In the genomic region with DNA sequence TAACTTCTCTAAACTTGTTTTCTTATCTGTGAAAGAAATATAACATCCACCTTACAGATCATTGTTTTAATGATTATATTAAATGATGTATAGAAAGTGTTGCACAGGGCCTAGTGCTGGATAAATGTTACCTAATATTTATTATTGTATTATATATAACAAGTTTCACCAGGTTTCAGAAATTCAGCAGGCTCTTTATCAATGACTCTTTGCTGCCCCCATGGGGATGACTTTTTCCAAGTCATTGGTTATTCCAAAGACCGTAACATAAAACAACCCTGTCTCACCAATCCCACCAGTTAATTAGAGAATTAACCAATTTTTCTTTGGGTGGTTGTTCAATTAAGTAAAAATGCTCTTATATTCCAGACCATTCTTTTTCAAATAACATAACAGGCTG, we compare ENCODE assay signal across 8 cellular contexts. TPM values are rescaled to one million over a fixed set of nuclear protein-coding genes. Genes with fewer than 3 reads are reported as not detected.
A peak's percentile ranks its signal among the peaks of the same experiment; 100 is the strongest.
DNase-seq lines count a peak whose midpoint lies in the region; TF ChIP-seq lines count a peak whose summit lies in the region.

No MANE protein-coding gene starts in this region.

- H3K23ac ChIP-seq in mesenchymal stem cell (ENCODE audit: low read length in 2 of 2), result no peak overlapping the region

- TF ChIP-seq POLR2A in Peyer's patch (IDR thresholded peaks at IDR 0.05), result no peak

- no peak overlapping the region for H3K27ac ChIP-seq in Peyer's patch
- no peak overlapping the region for H3K27ac ChIP-seq in mesenchymal stem cell (ENCODE audit: low read length, poor library complexity, severe bottlenecking)

- no peaks in the 10 kb centered on the region for H3K9me3 ChIP-seq in Peyer's patch
- no peaks in the 10 kb centered on the region for H3K9me3 ChIP-seq in mesenchymal stem cell (ENCODE audit: control insufficient read depth, low read length)

- H3K79me1 ChIP-seq in mesenchymal stem cell (replicated peaks; ENCODE audit: low read length, poor library complexity, severe bottlenecking), result peaks cover 29% of the 10 kb centered on the region

- intact Hi-C loops in posterior vena cava (cut with DNase I), result no loop called here

- no peak overlapping the region for H2BK15ac ChIP-seq in mesenchymal stem cell (ENCODE audit: low read depth, poor library complexity, severe bottlenecking)

- H3K27me3 ChIP-seq in H7 (ENCODE audit: control insufficient read depth, insufficient read depth, low read length) (no peaks in the 10 kb centered on the region), Peyer's patch (no peaks in the 10 kb centered on the region), mesenchymal stem cell (ENCODE audit: control insufficient read depth in 1 of 2, insufficient read depth in 1 of 2, low read length in 2 of 2) (no peaks in the 10 kb centered on the region)

- H3K4me3 ChIP-seq in H7 (ENCODE audit: insufficient read depth, low read depth, low read length), result no peak overlapping the region
- H3K4me3 ChIP-seq in Peyer's patch, result no peak overlapping the region
- H3K4me3 ChIP-seq in choroid plexus epithelial cell (ENCODE audit: low read depth, low read length), result no peak overlapping the region
- no peak overlapping the region for H3K4me3 ChIP-seq in mesenchymal stem cell (ENCODE audit: insufficient read depth in 1 of 2, low read depth in 1 of 2, low read length in 2 of 2)

- H3K36me3 ChIP-seq in H7 (replicated peaks; ENCODE audit: control insufficient read depth, insufficient read depth, low read length), result no peaks in the 10 kb centered on the region
- no peaks in the 10 kb centered on the region for H3K36me3 ChIP-seq in Peyer's patch
- H3K36me3 ChIP-seq in mesenchymal stem cell (ENCODE audit: control insufficient read depth in 1 of 2, insufficient read depth in 2 of 2, low read depth in 1 of 2, low read length in 2 of 2), result peaks cover 0 to 1% of the 10 kb centered on the region in 2 experiments

- no peak overlapping the region for H2BK120ac ChIP-seq in mesenchymal stem cell (ENCODE audit: low read depth, low read length)

- WGBS in mesenchymal stem cell, result no CpG with 5 or more reads among the region's 1 CpG

- H3K9ac ChIP-seq in mesenchymal stem cell (ENCODE audit: low read length), result no peak overlapping the region

- H3K4me1 ChIP-seq in Peyer's patch (no peaks in the 10 kb centered on the region), mesenchymal stem cell (ENCODE audit: control insufficient read depth, insufficient read depth, low read depth, low read length) (no peaks in the 10 kb centered on the region)

- no peak overlapping the region for H3K14ac ChIP-seq in mesenchymal stem cell (ENCODE audit: low read length in 2 of 2)

- H2BK12ac ChIP-seq in mesenchymal stem cell (ENCODE audit: low read length in 2 of 2), result no peak overlapping the region

- DNase-seq in COLO668 (lab: John Stamatoyannopoulos, UW; ENCODE audit: unreplicated experiment) (peak; percentile 19), H7 (peak; percentile 70), Peyer's patch (peak in 2 of 3 donors; percentile 44 to 68), choroid plexus epithelial cell (ENCODE audit: low read depth) (peak; percentile 79), mesenchymal stem cell (peak; percentile 70), HK-2 (ENCODE audit: unreplicated experiment) (no peak), H4 (ENCODE audit: low spot score) (no peak), posterior vena cava (ENCODE audit: low spot score) (no peak)

- no peak overlapping the region for H2AFZ ChIP-seq in mesenchymal stem cell (ENCODE audit: low read depth, low read length)

- H2BK5ac ChIP-seq in mesenchymal stem cell (ENCODE audit: low read depth, low read length, poor library complexity, severe bottlenecking), result no peak overlapping the region

- H2AK5ac ChIP-seq in mesenchymal stem cell (ENCODE audit: low read length, severe bottlenecking), result no peak overlapping the region

- H3K18ac ChIP-seq in mesenchymal stem cell (ENCODE audit: low read depth in 1 of 2, low read length in 2 of 2), result no peak overlapping the region

- H4K8ac ChIP-seq in mesenchymal stem cell (ENCODE audit: low read length), result no peak overlapping the region

- H3K4ac ChIP-seq in mesenchymal stem cell (ENCODE audit: low read depth in 1 of 2, low read length in 2 of 2), result no peak overlapping the region

- H3K4me2 ChIP-seq in mesenchymal stem cell (ENCODE audit: low read length, poor library complexity, severe bottlenecking), result no peak overlapping the region

- TF ChIP-seq CTCF in Peyer's patch (IDR thresholded peaks at IDR 0.05) (peak in 4 of 6 experiments; percentile 45 to 60 (median 55)), choroid plexus epithelial cell (conservative IDR thresholded peaks at IDR 0.05; ENCODE audit: low read depth, low read length) (peak; percentile 64)

- H4K91ac ChIP-seq in mesenchymal stem cell (ENCODE audit: low read length), result no peak overlapping the region

RNA-seq across cellular contexts. Expression of gene DEDD, which starts 7.3 kb away (rescaled TPM):
- total RNA-seq in H7 (2014; rRNA removed; shearing (Covaris generic)), result 52.8 and 63.6 TPM in 2 replicates
- total RNA-seq in Peyer's patch (10 to 100 TPM; 23.0 to 48.7 (median 31.4) TPM), posterior vena cava (10 to 100 TPM; 32.1 to 35.8 TPM)
- 23.9 TPM for polyA plus RNA-seq in mesenchymal stem cell (2013, experiment 1 of 2)
- polyA plus RNA-seq in mesenchymal stem cell (2013, experiment 2 of 2), result 25.8 TPM
- 22.2 and 28.2 TPM in 2 replicates for total RNA-seq in H4 (2014; rRNA removed; shearing (Covaris generic))

RNA-seq across cellular contexts. Expression of gene UFC1, which starts 14.0 kb away (rescaled TPM):
- 81.9 and 86.1 TPM in 2 replicates for total RNA-seq in H7 (2014; rRNA removed; shearing (Covaris generic))
- total RNA-seq in Peyer's patch, result 10 to 100 TPM; 36.9 to 82.5 (median 61.7) TPM
- 107 TPM for polyA plus RNA-seq in mesenchymal stem cell (2013, experiment 1 of 2)
- polyA plus RNA-seq in mesenchymal stem cell (2013, experiment 2 of 2), result 103 TPM
- total RNA-seq in H4 (2014; rRNA removed; shearing (Covaris generic)), result 140 and 161 TPM in 2 replicates
- 10 to 100 TPM; 54.8 to 63.0 TPM for total RNA-seq in posterior vena cava

RNA-seq across cellular contexts. Expression of gene USP21, which starts 19.5 kb away (rescaled TPM):
- total RNA-seq in H7 (2014; rRNA removed; shearing (Covaris generic)), result 10.7 and 12.0 TPM in 2 replicates
- total RNA-seq in Peyer's patch (10 to 100 TPM; 11.6 to 52.8 (median 39.0) TPM), posterior vena cava (10 to 100 TPM; 12.9 to 20.8 TPM)
- 13.9 TPM for polyA plus RNA-seq in mesenchymal stem cell (2013, experiment 1 of 2)
- 14.1 TPM for polyA plus RNA-seq in mesenchymal stem cell (2013, experiment 2 of 2)
- total RNA-seq in H4 (2014; rRNA removed; shearing (Covaris generic)), result 5.8 and 6.9 TPM in 2 replicates

RNA-seq across cellular contexts. Expression of gene NIT1, which starts 21.9 kb away (rescaled TPM):
- total RNA-seq in H7 (2014; rRNA removed; shearing (Covaris generic)), result 75.9 and 81.5 TPM in 2 replicates
- 100 to 1,000 TPM in 3 of 4 donors, 10 to 100 TPM in 1; 54.5 to 148 (median 120) TPM for total RNA-seq in Peyer's patch
- 28.8 TPM for polyA plus RNA-seq in mesenchymal stem cell (2013, experiment 1 of 2)
- polyA plus RNA-seq in mesenchymal stem cell (2013, experiment 2 of 2), result 28.9 TPM
- 34.9 and 36.6 TPM in 2 replicates for total RNA-seq in H4 (2014; rRNA removed; shearing (Covaris generic))
- total RNA-seq in posterior vena cava, result 10 to 100 TPM; 23.7 to 29.6 TPM

RNA-seq across cellular contexts. Expression of gene PFDN2, which starts 21.9 kb away (rescaled TPM):
- total RNA-seq in H7 (2014; rRNA removed; shearing (Covaris generic)), result 46.8 and 60.6 TPM in 2 replicates
- 10 to 100 TPM; 11.6 to 68.5 (median 15.2) TPM for total RNA-seq in Peyer's patch
- 252 TPM for polyA plus RNA-seq in mesenchymal stem cell (2013, experiment 1 of 2)
- polyA plus RNA-seq in mesenchymal stem cell (2013, experiment 2 of 2), result 245 TPM
- 85.6 and 94.8 TPM in 2 replicates for total RNA-seq in H4 (2014; rRNA removed; shearing (Covaris generic))
- total RNA-seq in posterior vena cava, result 10 to 100 TPM; 35.8 to 43.6 TPM

Comparison
In these comparisons a context has a peak if more than half of its experiments do, and no peak if none do; other contexts are left out.
1. DNase-seq: peak in COLO668 (single experiment), H7 (single experiment), Peyer's patch (2 of 3), choroid plexus epithelial cell (single experiment) and mesenchymal stem cell (single experiment); none in HK-2 (single experiment), H4 (single experiment) and posterior vena cava (single experiment).